Comparison of ENCODE assay signal across 1 cellular context in the genomic region with DNA sequence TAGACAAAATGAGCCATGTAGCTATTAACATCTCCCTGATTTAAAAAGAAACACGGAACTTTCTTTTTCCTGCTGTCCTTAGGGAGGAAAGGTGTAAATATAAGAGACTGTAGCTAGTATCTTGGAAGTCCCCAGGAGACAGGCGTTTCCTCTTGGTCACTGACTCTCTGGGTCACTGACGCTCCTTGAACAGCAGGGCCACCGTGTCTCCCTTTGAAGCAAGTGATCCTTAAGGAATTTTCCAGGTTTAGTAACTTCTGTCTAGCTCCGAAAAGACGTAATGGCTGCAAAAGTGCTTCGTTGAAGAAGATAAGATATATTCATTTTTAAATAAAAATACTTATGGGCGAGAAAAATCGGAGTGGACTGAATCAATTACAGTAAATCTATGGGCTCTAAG.
TF ChIP-seq lines count a peak whose summit lies in the region.

No MANE protein-coding gene starts in this region.

TF ChIP-seq in K562, 482 proteins besides CTCF, POLR2A, EP300 and RAD21:
- TF ChIP-seq KLF16 (IDR thresholded peaks at IDR 0.05) (no peak), GTF2F1 (IDR thresholded peaks at IDR 0.05; ENCODE audit: low read depth, low read length) (no peak), ZFPM2 (CRISPR knock-in tag; IDR thresholded peaks at IDR 0.05) (no peak), RBM34 (IDR thresholded peaks at IDR 0.05; ENCODE audit: borderline replicate concordance, insufficient read depth, low read length) (no peak), THRAP3 (IDR thresholded peaks at IDR 0.05; ENCODE audit: borderline replicate concordance) (no peak), ARID3A (IDR thresholded peaks at IDR 0.05; ENCODE audit: borderline replicate concordance, low read depth, low read length) (no peak)
TF ChIP-seq in K562: peak in this region for 0.
